Comparison of ENCODE assay signal across 25 cellular contexts in the genomic region with DNA sequence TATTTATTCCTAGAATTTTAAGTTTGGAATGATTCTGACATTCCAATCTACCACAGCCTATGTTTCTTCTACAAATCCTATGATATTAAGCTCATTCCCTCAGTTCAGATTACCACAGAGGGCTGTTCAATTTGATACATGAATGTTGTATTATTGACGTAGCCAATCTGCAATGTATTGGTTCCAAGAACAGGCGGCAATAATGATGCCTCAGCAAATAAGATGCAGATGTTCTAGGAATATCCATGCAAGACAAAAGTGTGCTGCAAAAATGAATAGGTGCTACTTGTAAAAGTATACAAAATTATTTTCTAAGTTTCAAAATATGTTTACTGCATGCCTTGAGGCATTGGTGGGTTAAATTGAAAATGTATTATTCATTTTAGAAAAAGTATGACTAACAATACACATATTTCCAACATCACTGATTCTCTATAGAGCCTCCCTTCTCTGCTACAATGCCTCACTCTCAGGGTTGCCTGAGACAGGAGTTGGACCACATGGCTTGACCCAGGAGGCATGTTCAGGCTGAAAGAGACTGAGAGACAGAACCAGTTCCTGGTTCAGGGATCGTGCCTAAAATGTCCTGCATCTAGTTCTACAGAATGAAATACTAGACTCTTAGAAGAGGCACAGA.
"Had no signal": no experiment of that assay in that cellular context is flagged by ENCODE, and none has a peak within 500 bp of the region (broad histone marks: within the 10 kb centered on the region; RNA-seq: fewer than 3 reads in every experiment).

No MANE protein-coding gene starts in this region.

- H3K9me3 Mint-ChIP-seq: activated CD4-positive, alpha-beta T cell treated with anti-CD3 and anti-CD28 coated beads, Interleukin-2, amount 10 ng/mL, durations not matched to agents 7 days and 5 days; activated CD8-positive, alpha-beta T cell treated with anti-CD3 and anti-CD28 coated beads for 36 hours; activated T-helper 1 cell treated with anti-CD3 and anti-CD28 coated beads, Interleukin-12 subunit alpha, Interleukin-12 subunit beta, Interleukin-2, Interleukin-4 antibody, amounts not matched to agents 30 ng/mL and 10 ng/mL and 1 ng/mL, durations not matched to agents 14 hours and 24 hours and 36 hours; dendritic cell treated with granulocyte-macrophage colony-stimulating factor and Interleukin-4, amounts not matched to agents 40 ng/mL and 50 ng/mL, for 4 days; endodermal cell; stimulated activated naive CD8-positive, alpha-beta T cell treated with anti-CD3 and anti-CD28 coated beads, Interleukin-15, Interleukin-2, amounts not matched to agents 100 ng/mL and 50 ng/mL, for 24 hours; type B pancreatic cell had no signal

- ATAC-seq: activated CD8-positive, alpha-beta T cell treated with anti-CD3 and anti-CD28 coated beads for 36 hours; esophagus mucosa; heart right ventricle; left lung; lower lobe of right lung; right cardiac atrium had no signal

- H3K27ac Mint-ChIP-seq: activated CD4-positive, alpha-beta T cell treated with anti-CD3 and anti-CD28 coated beads, Interleukin-2, amount 10 ng/mL, durations not matched to agents 7 days and 5 days; activated CD8-positive, alpha-beta T cell treated with anti-CD3 and anti-CD28 coated beads for 36 hours; activated T-helper 1 cell treated with anti-CD3 and anti-CD28 coated beads, Interleukin-12 subunit alpha, Interleukin-12 subunit beta, Interleukin-2, Interleukin-4 antibody, amounts not matched to agents 30 ng/mL and 10 ng/mL and 1 ng/mL, durations not matched to agents 14 hours and 24 hours and 36 hours; dendritic cell treated with granulocyte-macrophage colony-stimulating factor and Interleukin-4, amounts not matched to agents 40 ng/mL and 50 ng/mL, for 4 days; endodermal cell; nephron; stimulated activated naive CD8-positive, alpha-beta T cell treated with anti-CD3 and anti-CD28 coated beads, Interleukin-15, Interleukin-2, amounts not matched to agents 100 ng/mL and 50 ng/mL, for 24 hours; type B pancreatic cell had no signal

- H3K4me3 Mint-ChIP-seq: activated CD4-positive, alpha-beta T cell treated with anti-CD3 and anti-CD28 coated beads, Interleukin-2, amount 10 ng/mL, durations not matched to agents 7 days and 5 days; activated CD8-positive, alpha-beta T cell treated with anti-CD3 and anti-CD28 coated beads for 36 hours; activated T-helper 1 cell treated with anti-CD3 and anti-CD28 coated beads, Interleukin-12 subunit alpha, Interleukin-12 subunit beta, Interleukin-2, Interleukin-4 antibody, amounts not matched to agents 30 ng/mL and 10 ng/mL and 1 ng/mL, durations not matched to agents 14 hours and 24 hours and 36 hours; dendritic cell treated with granulocyte-macrophage colony-stimulating factor and Interleukin-4, amounts not matched to agents 40 ng/mL and 50 ng/mL, for 4 days; endodermal cell; nephron; stimulated activated naive CD8-positive, alpha-beta T cell treated with anti-CD3 and anti-CD28 coated beads, Interleukin-15, Interleukin-2, amounts not matched to agents 100 ng/mL and 50 ng/mL, for 24 hours; type B pancreatic cell had no signal

- DNase-seq: activated CD4-positive, alpha-beta T cell treated with anti-CD3 and anti-CD28 coated beads, Interleukin-2, amount 10 ng/mL, durations not matched to agents 7 days and 5 days; activated CD4-positive, CD25-positive, alpha-beta regulatory T cell treated with anti-CD3 and anti-CD28 coated beads, Interleukin-2, amount 50 U/mL, for 72 hours; activated CD8-positive, alpha-beta T cell treated with anti-CD3 and anti-CD28 coated beads for 36 hours; activated gamma-delta T cell; activated naive CD4-positive, alpha-beta T cell treated with anti-CD3 and anti-CD28 coated beads, Interleukin-2, amount 50 U/mL, for 16 hours; amniotic stem cell; central memory CD4-positive, alpha-beta T cell; endodermal cell; foreskin melanocyte; heart right ventricle; kidney glomerular epithelial cell; left lung; lower lobe of right lung; mesenchymal stem cell; posterior cingulate gyrus; right cardiac atrium; stimulated activated CD4-positive, alpha-beta T cell treated with anti-CD3 and anti-CD28 coated beads, Interleukin-2, amount 100 ng/mL, for 48 hours; substantia nigra; T-helper 2 cell had no signal

- H3K36me3 Mint-ChIP-seq: type B pancreatic cell had no signal
